ENCODE assay signal across 8 cellular contexts in genomic region chr1:76330993-76331603, GRCh38.
DNase-seq lines count a peak whose midpoint lies in the region; ATAC-seq, FAIRE-seq and TF ChIP-seq lines count a peak whose summit lies in the region.

No MANE protein-coding gene starts in this region.

- H2BK5ac ChIP-seq in H1 (ENCODE audit: low read depth, low read length) = no peak overlapping the region
- no peak overlapping the region for H2BK5ac ChIP-seq in mesenchymal stem cell (ENCODE audit: low read depth, low read length, poor library complexity, severe bottlenecking)

- no peak overlapping the region for H4K5ac ChIP-seq in H1 (ENCODE audit: insufficient read length, low read depth, low read length)

- H3K79me2 ChIP-seq in H1 (ENCODE audit: control insufficient read depth in 1 of 2, insufficient read depth in 2 of 2, low read length in 2 of 2) = no peaks in the 10 kb centered on the region

- H3K23ac ChIP-seq in H1 (ENCODE audit: insufficient read length) (no peak overlapping the region), mesenchymal stem cell (ENCODE audit: low read length in 2 of 2) (no peak overlapping the region)

- TF ChIP-seq RAD21 in H1 (IDR thresholded peaks at IDR 0.05 in 1 of 2, conservative IDR thresholded peaks at IDR 0.05 in 1 of 2; ENCODE audit: low read depth in 2 of 2, low read length in 2 of 2) = peak; percentile 88 to 93

- CTCF ChIA-PET in H1 (lab: Charles Lee; ENCODE audit: partially characterized antibody) = interaction anchor here (0.6 to 4.9 kb wide), 30 partner anchors 9 to 797 kb away, joined by 3 to 37 read pairs (median 4); no protein-coding TSS in a partner anchor

- H2BK12ac ChIP-seq in H1 (ENCODE audit: low read depth, low read length) = no peak overlapping the region; the same call in 1 of the 2 replicates
- no peak overlapping the region for H2BK12ac ChIP-seq in mesenchymal stem cell (ENCODE audit: low read length in 2 of 2)

- H3K27me3 ChIP-seq in H1 (replicated peaks in 1 of 4; ENCODE audit: control insufficient read depth in 3 of 4, extremely low read depth in 1 of 4, insufficient read depth in 3 of 4, low read length in 3 of 4) (no peaks in the 10 kb centered on the region), mesenchymal stem cell (ENCODE audit: control insufficient read depth in 1 of 2, insufficient read depth in 1 of 2, low read length in 2 of 2) (peaks cover 0 to 4% of the 10 kb centered on the region in 2 experiments), thyroid gland (no peaks in the 10 kb centered on the region)

- ATAC-seq in GM18505 (IDR thresholded peaks at IDR 0.05; ENCODE audit: unreplicated experiment) (peak; percentile 86), HG02870 (IDR thresholded peaks at IDR 0.05; ENCODE audit: unreplicated experiment) (peak; percentile 87)

- H3K4ac ChIP-seq in H1 (replicated peaks; ENCODE audit: insufficient read length, low read depth, low read length) = no peak overlapping the region
- H3K4ac ChIP-seq in mesenchymal stem cell (ENCODE audit: low read depth in 1 of 2, low read length in 2 of 2) = no peak overlapping the region

- POLR2A ChIA-PET in H1 (lab: Charles Lee; ENCODE audit: partially characterized antibody) = no interaction called here

- H2AK5ac ChIP-seq in H1 (ENCODE audit: low read depth, low read length) (no peak overlapping the region), mesenchymal stem cell (ENCODE audit: low read length, severe bottlenecking) (no peak overlapping the region)

- H3K4me3 ChIP-seq in H1 (ENCODE audit: extremely low read depth in 1 of 4, insufficient read depth in 2 of 4, low read depth in 3 of 4, low read length in 4 of 4) (no peak overlapping the region), mesenchymal stem cell (ENCODE audit: insufficient read depth in 1 of 2, low read depth in 1 of 2, low read length in 2 of 2) (no peak overlapping the region), thyroid gland (replicated peaks in 1 of 3) (no peak overlapping the region)

- H2BK20ac ChIP-seq in H1 (ENCODE audit: low read length) = no peak overlapping the region

- TF ChIP-seq EP300 in H1 (IDR thresholded peaks at IDR 0.05; ENCODE audit: borderline replicate concordance in 1 of 2, low read depth in 2 of 2, low read length in 2 of 2) = no peak

- WGBS in H1 (ENCODE audit: extremely low coverage in 1 of 2, insufficient coverage in 1 of 2, insufficient read length in 1 of 2, insufficient replicate concordance in 2 of 2, low coverage in 1 of 2, low lambda C conversion rate in 2 of 2, missing lambda C conversion rate in 1 of 2), 2 experiments = 30% methylated on average over 3 of the region's 3 CpGs; no CpG with 5 or more reads in 1 of the 2 experiments
- WGBS in mesenchymal stem cell = 36% methylated on average over 3 of the region's 3 CpGs
- WGBS in thyroid gland, 2 donors = 19 to 27% methylated on average over 3 of the region's 3 CpGs

- H4K8ac ChIP-seq in H1 (ENCODE audit: extremely low read depth, insufficient read depth, low read length) (no peak overlapping the region), mesenchymal stem cell (ENCODE audit: low read length) (no peak overlapping the region)

- peaks cover 0 to 4% (median 1%) of the 10 kb centered on the region in 4 experiments; a peak in 2 of 7 replicates for H3K4me1 ChIP-seq in H1 (replicated peaks in 1 of 4; ENCODE audit: control insufficient read depth in 3 of 4, insufficient read depth in 4 of 4, low read length in 3 of 4)
- H3K4me1 ChIP-seq in mesenchymal stem cell (ENCODE audit: control insufficient read depth, insufficient read depth, low read depth, low read length) = no peaks in the 10 kb centered on the region
- H3K4me1 ChIP-seq in thyroid gland = no peaks in the 10 kb centered on the region

- no peaks in the 10 kb centered on the region for H4K20me1 ChIP-seq in H1 (replicated peaks in 1 of 2; ENCODE audit: control insufficient read depth in 1 of 2, insufficient read depth in 2 of 2, low read length in 2 of 2)

- H4K91ac ChIP-seq in H1 (replicated peaks; ENCODE audit: insufficient read length, low read length) (no peak overlapping the region), mesenchymal stem cell (ENCODE audit: low read length) (no peak overlapping the region)

- H2BK15ac ChIP-seq in H1 (ENCODE audit: low read length) = no peak overlapping the region
- H2BK15ac ChIP-seq in mesenchymal stem cell (ENCODE audit: low read depth, poor library complexity, severe bottlenecking) = no peak overlapping the region

- H3K56ac ChIP-seq in H1 (replicated peaks; ENCODE audit: insufficient read length, low read depth, low read length) = no peak overlapping the region

- H3K18ac ChIP-seq in H1 (ENCODE audit: extremely low read depth, low read length) (no peak overlapping the region), mesenchymal stem cell (ENCODE audit: low read depth in 1 of 2, low read length in 2 of 2) (no peak overlapping the region)

- H3K9ac ChIP-seq in H1 (replicated peaks in 1 of 4; ENCODE audit: extremely low read depth in 1 of 4, low read depth in 3 of 4, low read length in 3 of 4) (no peak overlapping the region), mesenchymal stem cell (ENCODE audit: low read length) (no peak overlapping the region)

- no peaks in the 10 kb centered on the region for H3K79me1 ChIP-seq in H1 (ENCODE audit: low read depth, low read length)
- no peaks in the 10 kb centered on the region for H3K79me1 ChIP-seq in mesenchymal stem cell (replicated peaks; ENCODE audit: low read length, poor library complexity, severe bottlenecking)

- no peaks in the 10 kb centered on the region for H3K9me3 ChIP-seq in H1 (ENCODE audit: insufficient read depth in 2 of 2, low read depth in 1 of 2, low read length in 1 of 2)
- no peaks in the 10 kb centered on the region for H3K9me3 ChIP-seq in mesenchymal stem cell (ENCODE audit: control insufficient read depth, low read length)
- H3K9me3 ChIP-seq in thyroid gland = no peaks in the 10 kb centered on the region

- DNase-seq in AG20443 (ENCODE audit: low spot score) (peak; percentile 68), NCI-H1436 treated with DMSO at 0.1 percent for 48 hours (lab: John Stamatoyannopoulos, UW) (peak; percentile 21), T1000 (lab: John Stamatoyannopoulos, UW) (peak; percentile 13), H1 (ENCODE audit: low read depth in 1 of 2, low spot score in 2 of 2) (peak in 1 of 2 experiments; percentile 38), mesenchymal stem cell (peak; percentile 77), thyroid gland (peak; percentile 27 to 47)

- H3K27ac ChIP-seq in H1 (ENCODE audit: low read depth, low read length) (no peak overlapping the region), mesenchymal stem cell (ENCODE audit: low read length, poor library complexity, severe bottlenecking) (no peak overlapping the region), thyroid gland (no peak overlapping the region)

- H3K14ac ChIP-seq in H1 (ENCODE audit: insufficient read length) = no peak overlapping the region
- H3K14ac ChIP-seq in mesenchymal stem cell (ENCODE audit: low read length in 2 of 2) = no peak overlapping the region

- peak; percentile 62 for FAIRE-seq in H1 (lab: Jason Lieb, UNC)

- H3K23me2 ChIP-seq in H1 (ENCODE audit: low read depth, low read length) = no peaks in the 10 kb centered on the region

- TF ChIP-seq POLR2A in GM18505 (IDR thresholded peaks at IDR 0.05; ENCODE audit: borderline replicate concordance, extremely low read depth, insufficient read depth, insufficient read length) = no peak
- no peak for TF ChIP-seq POLR2A in H1 (IDR thresholded peaks at IDR 0.05; ENCODE audit: control extremely low read depth in 1 of 2, low read depth in 2 of 2, low read length in 2 of 2)
- no peak for TF ChIP-seq POLR2A in thyroid gland (IDR thresholded peaks at IDR 0.05)

- H3K36me3 ChIP-seq in H1 (ENCODE audit: control insufficient read depth in 2 of 4, insufficient read depth in 4 of 4, low read length in 3 of 4) (no peaks in the 10 kb centered on the region), mesenchymal stem cell (ENCODE audit: control insufficient read depth in 1 of 2, insufficient read depth in 2 of 2, low read depth in 1 of 2, low read length in 2 of 2) (no peaks in the 10 kb centered on the region), thyroid gland (no peaks in the 10 kb centered on the region)

- H2AFZ ChIP-seq in H1 (ENCODE audit: low read length) (peak overlapping the region; percentile 14; the same call in 1 of the 2 replicates), mesenchymal stem cell (ENCODE audit: low read depth, low read length) (no peak overlapping the region)

- TF ChIP-seq CTCF in H1 (IDR thresholded peaks at IDR 0.05; ENCODE audit: control extremely low read depth in 1 of 3, insufficient read depth in 1 of 3, low read depth in 1 of 3, low read length in 3 of 3) = peak; percentile 8 to 84 (median 56)
- peak; percentile 76 to 89 (median 82) for TF ChIP-seq CTCF in thyroid gland (IDR thresholded peaks at IDR 0.05)

- no peak overlapping the region for H3K4me2 ChIP-seq in H1 (ENCODE audit: insufficient read depth in 1 of 2, low read depth in 2 of 2, low read length in 2 of 2)
- no peak overlapping the region for H3K4me2 ChIP-seq in mesenchymal stem cell (ENCODE audit: low read length, poor library complexity, severe bottlenecking)

- H2BK120ac ChIP-seq in H1 (replicated peaks; ENCODE audit: low read depth, low read length) = no peak overlapping the region
- no peak overlapping the region for H2BK120ac ChIP-seq in mesenchymal stem cell (ENCODE audit: low read depth, low read length)

- intact Hi-C loops in thyroid gland (cut with DNase I) = no loop called here

TF ChIP-seq in H1, 55 proteins besides CTCF, POLR2A, EP300 and RAD21:
- no peak for TF ChIP-seq SP2 (IDR thresholded peaks at IDR 0.05; ENCODE audit: low read length)
- no peak for TF ChIP-seq SP1 (IDR thresholded peaks at IDR 0.05; ENCODE audit: low read depth, low read length)
- TF ChIP-seq CREB1 (IDR thresholded peaks at IDR 0.05) = no peak
- TF ChIP-seq TEAD4 (IDR thresholded peaks at IDR 0.05; ENCODE audit: low read depth, low read length) = peak; percentile 63
- TF ChIP-seq GTF2F1 (IDR thresholded peaks at IDR 0.05; ENCODE audit: borderline replicate concordance, low read depth, low read length) = no peak
- 0 out of 2 replicates have a peak, but pooled peaks have one; percentile 29 for TF ChIP-seq JUND (IDR thresholded peaks at IDR 0.05; ENCODE audit: low read length)
- TF ChIP-seq SUZ12 (IDR thresholded peaks at IDR 0.05; ENCODE audit: low read length) = no peak
